Comparison of ENCODE assay signal across 13 cellular contexts in genomic region chr5:176614805-176615478, GRCh38. TPM values are rescaled to one million over a fixed set of nuclear protein-coding genes. Genes with fewer than 3 reads are reported as not detected.
A peak's percentile ranks its signal among the peaks of the same experiment; 100 is the strongest.
DNase-seq lines count a peak whose midpoint lies in the region; ATAC-seq and TF ChIP-seq lines count a peak whose summit lies in the region.
"Had no signal": no experiment of that assay in that cellular context is flagged by ENCODE, and none has a peak within 500 bp of the region (broad histone marks: within the 10 kb centered on the region; RNA-seq: fewer than 3 reads in every experiment).

No MANE protein-coding gene starts in this region.

- TF ChIP-seq CTCF in HFFc6 (IDR thresholded peaks at IDR 0.05) (no peak), fibroblast of mammary gland (conservative IDR thresholded peaks at IDR 0.05; ENCODE audit: control insufficient read depth, insufficient read depth, low read depth, low read length) (no peak)

- peaks cover 33% of the 10 kb centered on the region for H3K27me3 Mint-ChIP-seq in HFFc6 (ENCODE audit: insufficient read depth)

- no peaks in the 10 kb centered on the region for H3K36me3 Mint-ChIP-seq in HFFc6 (ENCODE audit: low read depth)
- H3K36me3 Mint-ChIP-seq: activated naive CD4-positive, alpha-beta T cell treated with anti-CD3 and anti-CD28 coated beads, Interleukin-2, amount 50 U/mL, for 24 hours had no signal

- no peak overlapping the region for H3K4me3 ChIP-seq in fibroblast of mammary gland (ENCODE audit: control insufficient read depth, low read depth, low read length)
- H3K4me3 ChIP-seq: testis had no signal

- peak overlapping the region; percentile 9; the same call in 1 of the 2 replicates for H3K4me3 Mint-ChIP-seq in HFFc6
- H3K4me3 Mint-ChIP-seq: activated CD8-positive, alpha-beta T cell treated with anti-CD3 and anti-CD28 coated beads, Interleukin-2, amount 10 ng/mL, durations not matched to agents 7 days and 5 days; activated naive CD4-positive, alpha-beta T cell treated with anti-CD3 and anti-CD28 coated beads, Interleukin-2, amount 50 U/mL, for 24 hours; effector memory CD8-positive, alpha-beta T cell had no signal

- no peak overlapping the region for H3K27ac Mint-ChIP-seq in HFFc6
- H3K27ac Mint-ChIP-seq: activated CD8-positive, alpha-beta T cell treated with anti-CD3 and anti-CD28 coated beads, Interleukin-2, amount 10 ng/mL, durations not matched to agents 7 days and 5 days; activated naive CD4-positive, alpha-beta T cell treated with anti-CD3 and anti-CD28 coated beads, Interleukin-2, amount 50 U/mL, for 24 hours; effector memory CD8-positive, alpha-beta T cell had no signal

- peaks cover 39% of the 10 kb centered on the region for H3K4me1 Mint-ChIP-seq in HFFc6 (ENCODE audit: low read depth)

- ATAC-seq in GM21360 (IDR thresholded peaks at IDR 0.05; ENCODE audit: unreplicated experiment) (no peak), GM19035 (IDR thresholded peaks at IDR 0.05; ENCODE audit: unreplicated experiment) (no peak), GM21381 (IDR thresholded peaks at IDR 0.05; ENCODE audit: unreplicated experiment) (no peak)
- ATAC-seq: activated CD8-positive, alpha-beta T cell treated with anti-CD3 and anti-CD28 coated beads, Interleukin-2, amount 10 ng/mL, durations not matched to agents 7 days and 5 days; effector memory CD8-positive, alpha-beta T cell had no signal

- DNase-seq in 8988T (peak; percentile 93), HFFc6 (peak; percentile 53), SW 1271 (lab: John Stamatoyannopoulos, UW) (peak; percentile 16 to 42), fibroblast of mammary gland (ENCODE audit: low read depth) (peak; percentile 77)
- DNase-seq in NK-92 treated with Interleukin-12 subunit alpha and Interleukin-12 subunit beta, amount 100 ng/mL, for 24 hours (lab: John Stamatoyannopoulos, UW), result no peak
- DNase-seq: activated CD8-positive, alpha-beta T cell treated with anti-CD3 and anti-CD28 coated beads, Interleukin-2, amount 10 ng/mL, durations not matched to agents 7 days and 5 days; effector memory CD8-positive, alpha-beta T cell; testis had no signal

- H3K9me3 Mint-ChIP-seq in HFFc6, result no peaks in the 10 kb centered on the region
- H3K9me3 Mint-ChIP-seq: activated naive CD4-positive, alpha-beta T cell treated with anti-CD3 and anti-CD28 coated beads, Interleukin-2, amount 50 U/mL, for 24 hours; effector memory CD8-positive, alpha-beta T cell had no signal

RNA-seq across cellular contexts. Expression of gene GPRIN1, which starts 5.0 kb away (rescaled TPM):
- 1 to 10 TPM; 2.3 to 5.4 (median 2.6) TPM for total RNA-seq in HFFc6 (2021; fragmentation: NEBNext Ultra II Directional; extraction: Animal tissue kit (Norgen Biotek cat#: 25700))

RNA-seq across cellular contexts. Expression of gene SNCB, which starts 15.4 kb away (rescaled TPM):
- not detected for total RNA-seq in HFFc6 (2021; fragmentation: NEBNext Ultra II Directional; extraction: Animal tissue kit (Norgen Biotek cat#: 25700))
- total RNA-seq: activated CD8-positive, alpha-beta T cell treated with anti-CD3 and anti-CD28 coated beads, Interleukin-2, amount 10 ng/mL, durations not matched to agents 7 days and 5 days; T-helper 2 cell treated with Interferon-gamma antibody and Interleukin-4, amounts not matched to agents 100 ng/mL and 5 ng/mL, for 36 hours had no signal

RNA-seq across cellular contexts. Expression of gene EIF4E1B, which starts 15.5 kb away (rescaled TPM):
- not detected for total RNA-seq in HFFc6 (2021; fragmentation: NEBNext Ultra II Directional; extraction: Animal tissue kit (Norgen Biotek cat#: 25700))
- total RNA-seq: activated CD8-positive, alpha-beta T cell treated with anti-CD3 and anti-CD28 coated beads, Interleukin-2, amount 10 ng/mL, durations not matched to agents 7 days and 5 days; T-helper 2 cell treated with Interferon-gamma antibody and Interleukin-4, amounts not matched to agents 100 ng/mL and 5 ng/mL, for 36 hours had no signal

RNA-seq across cellular contexts. Expression of gene TSPAN17, which starts 32.3 kb away (rescaled TPM):
- 10 to 100 TPM; 51.4 to 64.9 (median 57.6) TPM for total RNA-seq in HFFc6 (2021; fragmentation: NEBNext Ultra II Directional; extraction: Animal tissue kit (Norgen Biotek cat#: 25700))
